22 cellular contexts compared by ENCODE assay signal in the genomic region with DNA sequence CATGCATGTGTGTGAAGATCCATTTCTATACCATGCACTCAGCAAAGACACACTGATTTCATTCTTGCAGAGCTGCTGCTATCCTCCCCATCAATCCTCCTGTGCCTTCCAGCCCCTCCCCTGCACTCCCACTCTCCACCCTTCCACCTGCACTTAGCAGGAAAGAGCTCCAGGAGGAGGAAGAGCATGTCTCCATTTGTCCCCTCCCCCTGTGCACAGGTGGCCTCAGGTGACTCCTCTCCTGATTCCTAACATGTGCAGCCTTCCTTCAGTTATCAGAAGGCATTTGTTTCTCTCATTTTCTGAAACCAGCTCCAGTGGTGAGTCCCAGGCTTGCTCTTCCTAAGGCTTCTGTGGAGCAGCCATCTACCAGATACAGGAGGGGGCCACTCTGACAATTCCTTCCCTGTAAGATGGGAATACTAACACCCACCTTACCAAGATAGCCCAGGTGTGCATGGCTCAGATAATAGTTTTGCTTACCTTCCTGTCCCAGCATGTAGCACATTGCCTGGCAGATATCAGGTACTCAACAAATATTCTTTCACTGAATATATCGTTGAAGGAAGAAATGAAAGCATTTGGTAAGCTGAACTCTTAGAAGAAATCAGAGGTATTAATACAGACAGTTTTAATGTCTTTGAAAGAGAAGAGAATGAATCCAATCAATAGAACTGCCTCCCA. TPM values are rescaled to one million over a fixed set of nuclear protein-coding genes. Genes with fewer than 3 reads are reported as not detected.
"Had no signal": no experiment of that assay in that cellular context is flagged by ENCODE, and none has a peak within 500 bp of the region (broad histone marks: within the 10 kb centered on the region; RNA-seq: fewer than 3 reads in every experiment).

No MANE protein-coding gene starts in this region.

- H3K27ac ChIP-seq: brain microvascular endothelial cell, colonic mucosa, epithelial cell of prostate, left ventricle myocardium inferior, right atrium auricular region, thyroid gland had no signal

- H3K9me3 ChIP-seq: colonic mucosa, right atrium auricular region, thyroid gland had no signal

- H3K27ac Mint-ChIP-seq: activated B cell treated with CpG ODN at 0.5 μM for 24 hours; activated CD8-positive, alpha-beta T cell treated with anti-CD3 and anti-CD28 coated beads, Interleukin-2, amount 10 ng/mL, durations not matched to agents 7 days and 5 days; activated naive CD4-positive, alpha-beta T cell treated with anti-CD3 and anti-CD28 coated beads for 36 hours; endodermal cell; progenitor cell of endocrine pancreas had no signal

- H3K36me3 ChIP-seq: brain microvascular endothelial cell, colonic mucosa, left ventricle myocardium inferior, right atrium auricular region, thyroid gland had no signal

- DNase-seq: activated B cell treated with CpG ODN at 0.5 μM for 24 hours; activated CD4-positive, alpha-beta T cell treated with anti-CD3 and anti-CD28 coated beads for 48 hours; activated CD8-positive, alpha-beta T cell treated with anti-CD3 and anti-CD28 coated beads, Interleukin-2, amount 10 ng/mL, durations not matched to agents 7 days and 5 days; activated naive CD4-positive, alpha-beta T cell treated with anti-CD3 and anti-CD28 coated beads for 36 hours; activated T-cell treated with anti-CD3 and anti-CD28 coated beads, Interleukin-2, amount 50 U/mL, for 4 hours; aorta; brain microvascular endothelial cell; colonic mucosa; endodermal cell; kidney; left ventricle myocardium inferior; mammary epithelial cell; midbrain; stimulated activated CD4-positive, alpha-beta T cell treated with anti-CD3 and anti-CD28 coated beads, Interleukin-2, amount 100 ng/mL, for 24 hours; stimulated activated naive CD4-positive, alpha-beta T cell treated with Interleukin-2 at 50 U/mL for 16 hours; thyroid gland had no signal

- H3K9me3 Mint-ChIP-seq: activated T-cell treated with anti-CD3 and anti-CD28 coated beads, Interleukin-2, amount 50 U/mL, for 4 hours; central memory CD8-positive, alpha-beta T cell had no signal

- H3K4me1 Mint-ChIP-seq: endodermal cell, neural crest cell had no signal

- H3K4me3 ChIP-seq: colonic mucosa, left ventricle myocardium inferior, right atrium auricular region, thyroid gland had no signal

- FAIRE-seq: frontal cortex, kidney had no signal

- H3K27me3 ChIP-seq: brain microvascular endothelial cell, right atrium auricular region, thyroid gland had no signal

- H3K4me3 Mint-ChIP-seq: activated B cell treated with CpG ODN at 0.5 μM for 24 hours; activated CD8-positive, alpha-beta T cell treated with anti-CD3 and anti-CD28 coated beads, Interleukin-2, amount 10 ng/mL, durations not matched to agents 7 days and 5 days; activated naive CD4-positive, alpha-beta T cell treated with anti-CD3 and anti-CD28 coated beads for 36 hours; activated T-cell treated with anti-CD3 and anti-CD28 coated beads, Interleukin-2, amount 50 U/mL, for 4 hours; central memory CD8-positive, alpha-beta T cell; endodermal cell; neural crest cell had no signal

- ATAC-seq: activated CD8-positive, alpha-beta T cell treated with anti-CD3 and anti-CD28 coated beads, Interleukin-2, amount 10 ng/mL, durations not matched to agents 7 days and 5 days; activated T-cell treated with anti-CD3 and anti-CD28 coated beads, Interleukin-2, amount 50 U/mL, for 4 hours had no signal

- H3K4me1 ChIP-seq: colonic mucosa, left ventricle myocardium inferior, right atrium auricular region, thyroid gland had no signal

RNA-seq across cellular contexts. Expression of gene FAM3B, which starts 21.9 kb away (rescaled TPM):
- total RNA-seq: activated B cell treated with CpG ODN at 0.5 μM for 24 hours; activated CD8-positive, alpha-beta T cell treated with anti-CD3 and anti-CD28 coated beads, Interleukin-2, amount 10 ng/mL, durations not matched to agents 7 days and 5 days; activated naive CD4-positive, alpha-beta T cell treated with anti-CD3 and anti-CD28 coated beads for 36 hours; activated T-cell treated with anti-CD3 and anti-CD28 coated beads, Interleukin-2, amount 50 U/mL, for 4 hours; frontal cortex; left ventricle myocardium inferior; right atrium auricular region had no signal
- polyA plus RNA-seq: mammary epithelial cell had no signal
